ENCODE assay signal across 23 cellular contexts in the genomic region with DNA sequence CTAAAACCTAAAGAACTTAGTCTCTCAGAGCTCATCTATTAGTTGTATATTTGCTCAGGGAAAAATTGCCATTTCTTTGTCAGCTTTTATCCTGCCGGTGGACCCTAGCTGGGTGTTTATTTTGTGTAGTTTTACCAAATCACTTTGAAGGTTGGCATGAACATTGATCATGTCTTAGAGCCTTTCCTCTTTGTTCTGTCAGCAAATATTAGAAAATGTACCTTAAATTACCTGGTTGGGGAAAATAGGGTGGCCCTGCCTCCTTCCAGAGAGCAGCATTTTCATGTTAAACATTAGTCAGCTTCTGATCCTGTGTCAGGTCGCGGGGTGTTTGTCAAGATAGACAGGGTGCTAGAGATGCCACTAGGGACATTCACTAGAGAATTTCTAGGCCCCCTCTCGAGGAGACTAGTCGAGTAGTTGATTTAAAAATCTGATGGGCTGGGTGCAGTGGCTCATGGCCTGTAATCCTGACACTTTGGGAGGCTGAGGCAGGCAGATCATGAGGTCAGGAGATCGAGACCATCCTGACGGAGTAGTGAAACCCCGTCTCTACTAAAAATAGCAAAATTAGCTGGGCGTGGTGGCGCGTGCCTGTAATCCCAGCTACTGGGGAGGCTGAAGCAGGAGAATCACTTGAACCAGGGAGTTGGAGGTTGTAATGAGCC. TPM values are rescaled to one million over a fixed set of nuclear protein-coding genes. Genes with fewer than 3 reads are reported as not detected.
DNase-seq lines count a peak whose midpoint lies in the region; ATAC-seq and TF ChIP-seq lines count a peak whose summit lies in the region.
"Had no signal": no experiment of that assay in that cellular context is flagged by ENCODE, and none has a peak within 500 bp of the region (broad histone marks: within the 10 kb centered on the region; RNA-seq: fewer than 3 reads in every experiment).

No MANE protein-coding gene starts in this region.

- POLR2A ChIA-PET in WTC11 (lab: Charles Lee), result interaction anchor here (1.3 kb wide), 1 partner anchor 11 kb away, joined by 4 read pairs; a partner anchor contains a TSS

- peaks cover 56% of the 10 kb centered on the region for H3K36me3 Mint-ChIP-seq in activated T-cell treated with anti-CD3 and anti-CD28 coated beads, Interleukin-2, amount 50 U/mL, for 24 hours (ENCODE audit: low read depth)
- peaks cover 21% of the 10 kb centered on the region for H3K36me3 Mint-ChIP-seq in activated T-cell treated with anti-CD3 and anti-CD28 coated beads, Interleukin-2, amount 50 U/mL, for 4 hours (ENCODE audit: insufficient read depth)
- peaks cover 6% of the 10 kb centered on the region; the same call in 1 of the 2 replicates for H3K36me3 Mint-ChIP-seq in WTC11
- H3K36me3 Mint-ChIP-seq in type B pancreatic cell, result peaks cover 42% of the 10 kb centered on the region

- no peaks in the 10 kb centered on the region for H3K9me3 ChIP-seq in right lobe of liver
- H3K9me3 ChIP-seq: SJCRH30 had no signal

- H3K36me3 ChIP-seq in right lobe of liver, result no peaks in the 10 kb centered on the region

- WGBS in right lobe of liver (ENCODE audit: insufficient coverage, low coverage, low lambda C conversion rate, missing lambda C conversion rate), result 66% methylated on average over 11 of the region's 11 CpGs

- H3K4me1 Mint-ChIP-seq in activated T-cell treated with anti-CD3 and anti-CD28 coated beads, Interleukin-2, amount 50 U/mL, for 24 hours (ENCODE audit: low read depth), result peaks cover 86% of the 10 kb centered on the region
- peaks cover 89% of the 10 kb centered on the region for H3K4me1 Mint-ChIP-seq in activated T-cell treated with anti-CD3 and anti-CD28 coated beads, Interleukin-2, amount 50 U/mL, for 4 hours (ENCODE audit: low read depth)
- H3K4me1 Mint-ChIP-seq in WTC11, result peaks cover 64% of the 10 kb centered on the region
- H3K4me1 Mint-ChIP-seq in type B pancreatic cell (ENCODE audit: unreplicated experiment), result peaks cover 58% of the 10 kb centered on the region

- no peaks in the 10 kb centered on the region for H3K27me3 Mint-ChIP-seq in activated T-cell treated with anti-CD3 and anti-CD28 coated beads, Interleukin-2, amount 50 U/mL, for 24 hours
- no peaks in the 10 kb centered on the region for H3K27me3 Mint-ChIP-seq in activated T-cell treated with anti-CD3 and anti-CD28 coated beads, Interleukin-2, amount 50 U/mL, for 4 hours (ENCODE audit: low read depth)
- no peaks in the 10 kb centered on the region for H3K27me3 Mint-ChIP-seq in WTC11 (ENCODE audit: low read depth)
- no peaks in the 10 kb centered on the region for H3K27me3 Mint-ChIP-seq in type B pancreatic cell

- no peaks in the 10 kb centered on the region for H3K27me3 ChIP-seq in right lobe of liver
- H3K27me3 ChIP-seq: BLaER1 treated with 17β-estradiol and CSF1 and Interleukin-3, amounts not matched to agents 10 nM and 100 nM; SJCRH30 had no signal

- no peak for DNase-seq in activated T-cell treated with anti-CD3 and anti-CD28 coated beads, Interleukin-2, amount 50 U/mL, for 24 hours
- DNase-seq in activated T-cell treated with anti-CD3 and anti-CD28 coated beads, Interleukin-2, amount 50 U/mL, for 4 hours, result no peak
- DNase-seq in WTC11 (ENCODE audit: low spot score) (no peak), right lobe of liver (no peak), type B pancreatic cell (ENCODE audit: extremely low spot score, unreplicated experiment) (no peak), NCI-H2196 (lab: John Stamatoyannopoulos, UW; ENCODE audit: unreplicated experiment) (no peak), NCI-H2107 (lab: John Stamatoyannopoulos, UW) (no peak), LoVo (ENCODE audit: low spot score) (no peak)
- DNase-seq: ACHN, COR-L47, DMS 273 treated with DMSO at 0.1 percent for 48 hours, DMS79 treated with DMSO at 0.1 percent for 48 hours, GM23248, HCEC 1CT, IMR-90, NCI-H1105, NCI-H2029 treated with DMSO at 0.1 percent for 48 hours, NCI-H2171, NCI-H524 treated with DMSO at 0.1 percent for 48 hours, SJCRH30 had no signal

- no peak overlapping the region for H3K4me3 Mint-ChIP-seq in activated T-cell treated with anti-CD3 and anti-CD28 coated beads, Interleukin-2, amount 50 U/mL, for 24 hours
- H3K4me3 Mint-ChIP-seq in activated T-cell treated with anti-CD3 and anti-CD28 coated beads, Interleukin-2, amount 50 U/mL, for 4 hours, result no peak overlapping the region
- no peak overlapping the region for H3K4me3 Mint-ChIP-seq in WTC11
- peak overlapping the region; percentile 42 for H3K4me3 Mint-ChIP-seq in type B pancreatic cell

- no peaks in the 10 kb centered on the region for H3K9me3 Mint-ChIP-seq in activated T-cell treated with anti-CD3 and anti-CD28 coated beads, Interleukin-2, amount 50 U/mL, for 24 hours
- no peaks in the 10 kb centered on the region for H3K9me3 Mint-ChIP-seq in activated T-cell treated with anti-CD3 and anti-CD28 coated beads, Interleukin-2, amount 50 U/mL, for 4 hours
- no peaks in the 10 kb centered on the region for H3K9me3 Mint-ChIP-seq in WTC11
- no peaks in the 10 kb centered on the region for H3K9me3 Mint-ChIP-seq in type B pancreatic cell

- peaks cover 0 to 34% (median under 1%) of the 10 kb centered on the region in 4 donors for H3K4me1 ChIP-seq in right lobe of liver

- no peak for TF ChIP-seq POLR2A in right lobe of liver (IDR thresholded peaks at IDR 0.05)

- no peak overlapping the region for H3K27ac ChIP-seq in right lobe of liver
- H3K27ac ChIP-seq: 22Rv1; BLaER1 treated with 17β-estradiol and CSF1 and Interleukin-3, amounts not matched to agents 10 nM and 100 nM; GM23248; KMS-11; SJCRH30 had no signal

- intact Hi-C loops in right lobe of liver (cut with DNase I), result no loop called here

- peak overlapping the region; percentile 60 for H3K27ac Mint-ChIP-seq in activated T-cell treated with anti-CD3 and anti-CD28 coated beads, Interleukin-2, amount 50 U/mL, for 24 hours
- 0 out of 2 replicates have a peak overlapping the region, but pooled peaks have one; percentile 15 for H3K27ac Mint-ChIP-seq in WTC11
- H3K27ac Mint-ChIP-seq in type B pancreatic cell, result no peak overlapping the region

- no peak for TF ChIP-seq CTCF in WTC11 (IDR thresholded peaks at IDR 0.05)
- TF ChIP-seq CTCF in right lobe of liver (IDR thresholded peaks at IDR 0.05), result no peak
- no peak for TF ChIP-seq CTCF in type B pancreatic cell (conservative IDR thresholded peaks at IDR 0.05)

- no peak overlapping the region for H3K4me3 ChIP-seq in right lobe of liver
- H3K4me3 ChIP-seq: BLaER1 treated with 17β-estradiol and CSF1 and Interleukin-3, amounts not matched to agents 10 nM and 100 nM; GM23248; SJCRH30 had no signal

- CTCF ChIA-PET in WTC11 (lab: Charles Lee), result interaction anchor here (0.8 kb wide), 1 partner anchor 21 kb away, joined by 3 read pairs; no protein-coding TSS in a partner anchor

- ATAC-seq in activated T-cell treated with anti-CD3 and anti-CD28 coated beads, Interleukin-2, amount 50 U/mL, for 4 hours, result no peak
- ATAC-seq in WTC11 (no peak), right lobe of liver (peak in 3 of 4 donors; percentile 32 to 55 (median 40))

TF ChIP-seq in WTC11, 78 proteins besides CTCF, POLR2A, EP300 and RAD21:
- TF ChIP-seq SOX15 (CRISPR knock-in tag; IDR thresholded peaks at IDR 0.05), result no peak
- TF ChIP-seq GABPB1 (CRISPR knock-in tag; IDR thresholded peaks at IDR 0.05), result peak; percentile 54
TF ChIP-seq in WTC11: peak in this region for 1.

RNA-seq across cellular contexts. Expression of a gene that starts 11.2 kb away (rescaled TPM):
- total RNA-seq in activated T-cell treated with anti-CD3 and anti-CD28 coated beads, Interleukin-2, amount 50 U/mL, for 4 hours, result 100 to 1,000 TPM; 142 to 148 (median 144) TPM
- 157 to 164 TPM (median 157 TPM) in 3 replicates for total RNA-seq in WTC11 (2021)
- 10 to 100 TPM; 24.8 to 42.1 (median 33.4) TPM for total RNA-seq in right lobe of liver
- total RNA-seq in type B pancreatic cell (ENCODE audit: low replicate concordance), result 200 and 215 TPM in 2 replicates

Comparison
In these comparisons a context has a peak if more than half of its experiments do, and no peak if none do; other contexts are left out.
1. ATAC-seq: peak in right lobe of liver (3 of 4); none in activated T-cell treated with anti-CD3 and anti-CD28 coated beads, Interleukin-2, amount 50 U/mL, for 4 hours (0 of 2) and WTC11 (single experiment).